In the genomic region with DNA sequence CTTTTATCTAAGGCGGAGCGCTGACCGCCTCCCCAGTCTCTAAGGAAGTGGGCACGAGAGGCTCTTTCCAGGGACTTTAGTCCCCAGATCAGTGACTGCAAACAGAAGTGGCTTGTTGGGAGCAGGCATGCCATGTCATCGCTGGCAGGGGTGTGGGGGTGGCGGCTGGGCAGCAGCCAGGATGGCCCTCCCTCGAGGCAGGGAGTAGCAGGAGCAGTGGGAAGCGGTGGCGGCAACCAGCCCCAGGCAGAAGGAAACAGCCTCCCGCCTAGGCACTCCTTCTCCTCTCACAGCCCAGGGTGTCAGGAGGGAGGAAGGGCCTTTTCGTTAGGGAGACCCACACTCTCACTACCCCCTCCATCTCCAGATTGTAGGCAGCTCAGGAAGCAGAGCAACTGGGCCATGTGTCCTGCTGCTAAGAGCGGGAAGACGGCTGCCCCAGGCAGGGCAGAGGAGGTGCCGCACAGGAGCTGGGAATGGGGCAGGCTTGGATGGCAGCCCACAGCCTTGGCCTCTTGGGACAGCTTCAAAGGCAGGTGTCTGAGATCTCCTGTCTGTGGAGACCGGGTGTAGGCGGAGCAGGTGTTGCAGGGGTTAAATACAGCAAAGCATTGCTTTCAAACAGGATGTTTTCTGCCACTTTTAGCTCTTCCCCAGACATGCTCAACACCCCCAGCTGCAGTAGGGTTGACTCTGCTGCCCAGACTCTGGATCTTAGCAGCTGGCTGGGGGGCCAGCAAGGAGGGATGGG, we compare ENCODE assay signal across 8 cellular contexts. TPM values are rescaled to one million over a fixed set of nuclear protein-coding genes. Genes with fewer than 3 reads are reported as not detected.
DNase-seq lines count a peak whose midpoint lies in the region; ATAC-seq lines count a peak whose summit lies in the region.

No MANE protein-coding gene starts in this region.

- no peak overlapping the region for H2AFZ ChIP-seq in Karpas-422 (ENCODE audit: low read length)

- no peak overlapping the region for H3K4me2 ChIP-seq in Karpas-422 (ENCODE audit: low read depth, low read length, poor library complexity, severe bottlenecking)

- H3K27ac ChIP-seq in Karpas-422 (ENCODE audit: low read length), result no peak overlapping the region

- H3K36me3 ChIP-seq in Karpas-422 (ENCODE audit: insufficient read depth, low read length), result no peaks in the 10 kb centered on the region

- peaks cover 7% of the 10 kb centered on the region; the same call in 1 of the 2 replicates for H3K4me1 ChIP-seq in Karpas-422 (ENCODE audit: low read length)

- no peaks in the 10 kb centered on the region for H3K79me2 ChIP-seq in Karpas-422 (ENCODE audit: low read length)

- ATAC-seq in GM18861 (IDR thresholded peaks at IDR 0.05; ENCODE audit: unreplicated experiment) (peak; percentile 82), HG02610 (IDR thresholded peaks at IDR 0.05; ENCODE audit: unreplicated experiment) (peak; percentile 46)

- no peaks in the 10 kb centered on the region for H3K9me3 ChIP-seq in Karpas-422 (ENCODE audit: low read length)

- no peaks in the 10 kb centered on the region for H4K20me1 ChIP-seq in Karpas-422 (ENCODE audit: insufficient read depth, low read depth, low read length)

- no peak overlapping the region for H3K4me3 ChIP-seq in Karpas-422 (ENCODE audit: low read length)

- H3K27me3 ChIP-seq in Karpas-422 (ENCODE audit: low read length), result no peaks in the 10 kb centered on the region

- DNase-seq in NCI-H2171 (lab: John Stamatoyannopoulos, UW), result peak; percentile 40
- DNase-seq in astrocyte of the hippocampus (ENCODE audit: low read depth, low spot score), result peak; percentile 21
- DNase-seq in stimulated activated CD8-positive, alpha-beta memory T cell treated with anti-CD3 and anti-CD28 coated beads, Interleukin-4, amount 100 ng/mL, for 48 hours, result peak; percentile 61
- no peak for DNase-seq in Karpas-422
- no peak for DNase-seq in NCI-H146 treated with DMSO at 0.1 percent for 48 hours (lab: John Stamatoyannopoulos, UW; ENCODE audit: unreplicated experiment)
- no peak for DNase-seq in OCI-M2 (lab: John Stamatoyannopoulos, UW; ENCODE audit: unreplicated experiment)

- no peak overlapping the region; the same call in 1 of the 2 replicates for H3K9ac ChIP-seq in Karpas-422 (ENCODE audit: low read length)

- no peaks in the 10 kb centered on the region for H3K9me2 ChIP-seq in Karpas-422 (replicated peaks; ENCODE audit: insufficient read depth, low read length)

RNA-seq across cellular contexts. Expression of a gene that starts 21.8 kb away (rescaled TPM):
- total RNA-seq in Karpas-422 (2014; rRNA removed; shearing (Covaris generic); ENCODE audit: low replicate concordance), result not detected in 2 replicates

Comparison
In these comparisons a context has a peak if more than half of its experiments do, and no peak if none do; other contexts are left out.
1. DNase-seq: peak in NCI-H2171 (single experiment), astrocyte of the hippocampus (single experiment) and stimulated activated CD8-positive, alpha-beta memory T cell treated with anti-CD3 and anti-CD28 coated beads, Interleukin-4, amount 100 ng/mL, for 48 hours (single experiment); none in Karpas-422 (single experiment), NCI-H146 treated with DMSO at 0.1 percent for 48 hours (single experiment) and OCI-M2 (single experiment).